ENCODE assay signal across 14 cellular contexts in genomic region chr3:143287403-143287802, GRCh38.
"Had no signal": no experiment of that assay in that cellular context is flagged by ENCODE, and none has a peak within 500 bp of the region (broad histone marks: within the 10 kb centered on the region; RNA-seq: fewer than 3 reads in every experiment).

No MANE protein-coding gene starts in this region.

- ATAC-seq: lower lobe of right lung; stimulated activated memory B cell treated with anti-CD40 and anti-IgM and Interleukin-4, amounts not matched to agents 10 μg/mL and 1 μg/mL and 100 μg/mL, for 72 hours had no signal

- H3K27me3 ChIP-seq: adrenal gland, esophagus squamous epithelium, right atrium auricular region, transverse colon had no signal

- H3K27ac ChIP-seq: adrenal gland, esophagus squamous epithelium, lower lobe of right lung, parathyroid adenoma, right atrium auricular region, transverse colon had no signal

- H3K4me1 ChIP-seq: adrenal gland, lower lobe of right lung, parathyroid adenoma, transverse colon had no signal

- DNase-seq: activated CD4-positive, alpha-beta T cell treated with anti-CD3 and anti-CD28 coated beads for 4 hours; activated CD8-positive, alpha-beta memory T cell treated with anti-CD3 and anti-CD28 coated beads for 24 hours; activated naive CD4-positive, alpha-beta T cell treated with anti-CD3 and anti-CD28 coated beads, Interleukin-2, amount 10 ng/mL, durations not matched to agents 7 days and 5 days; adrenal gland; esophagus squamous epithelium; kidney; lower lobe of right lung; naive B cell; T-helper 1 cell; transverse colon had no signal

- H3K4me3 ChIP-seq: adrenal gland, esophagus squamous epithelium, lower lobe of right lung, right atrium auricular region, smooth muscle cell, transverse colon had no signal
